21 cellular contexts compared by ENCODE assay signal in genomic region chr6:13827038-13827437, GRCh38.
"Had no signal": no experiment of that assay in that cellular context is flagged by ENCODE, and none has a peak within 500 bp of the region (broad histone marks: within the 10 kb centered on the region; RNA-seq: fewer than 3 reads in every experiment).

No MANE protein-coding gene starts in this region.

- H3K36me3 Mint-ChIP-seq: naive B cell; natural killer cell treated with Interleukin-12 subunit alpha and Interleukin-12 subunit beta and Interleukin-15 and Interleukin-18, amount 100 ng/mL, for 72 hours; stimulated activated effector memory CD8-positive, alpha-beta T cell treated with anti-CD3 and anti-CD28 coated beads, Interleukin-12 subunit alpha, Interleukin-12 subunit beta, amount 100 ng/mL, for 72 hours had no signal

- H3K9me3 Mint-ChIP-seq: natural killer cell treated with Interleukin-12 subunit alpha and Interleukin-12 subunit beta and Interleukin-15 and Interleukin-18, amount 100 ng/mL, for 72 hours; stimulated activated effector memory CD8-positive, alpha-beta T cell treated with anti-CD3 and anti-CD28 coated beads, Interleukin-12 subunit alpha, Interleukin-12 subunit beta, amount 100 ng/mL, for 72 hours had no signal

- ATAC-seq: esophagus mucosa; gastrocnemius medialis; mucosa of descending colon; natural killer cell treated with Interleukin-12 subunit alpha and Interleukin-12 subunit beta and Interleukin-15 and Interleukin-18, amount 100 ng/mL, for 72 hours; stimulated activated effector memory CD8-positive, alpha-beta T cell treated with anti-CD3 and anti-CD28 coated beads, Interleukin-12 subunit alpha, Interleukin-12 subunit beta, amount 100 ng/mL, for 72 hours had no signal

- H3K4me1 Mint-ChIP-seq: endodermal cell; mesothelial cell of epicardium; neural crest cell; stimulated activated effector memory CD8-positive, alpha-beta T cell treated with anti-CD3 and anti-CD28 coated beads, Interleukin-12 subunit alpha, Interleukin-12 subunit beta, amount 100 ng/mL, for 72 hours had no signal

- H3K4me3 Mint-ChIP-seq: endodermal cell; mesothelial cell of epicardium; natural killer cell treated with Interleukin-12 subunit alpha and Interleukin-12 subunit beta and Interleukin-15 and Interleukin-18, amount 100 ng/mL, for 72 hours; neural crest cell; stimulated activated effector memory CD8-positive, alpha-beta T cell treated with anti-CD3 and anti-CD28 coated beads, Interleukin-12 subunit alpha, Interleukin-12 subunit beta, amount 100 ng/mL, for 72 hours had no signal

- DNase-seq: cortex of kidney; effector CD8-positive, alpha-beta T cell; endodermal cell; foreskin fibroblast; gastrocnemius medialis; head of caudate nucleus; mesenchymal stem cell; mucosa of descending colon; naive B cell; sigmoid colon; stimulated activated CD4-positive, alpha-beta T cell treated with anti-CD3 and anti-CD28 coated beads, Interleukin-2, amount 100 ng/mL, for 24 hours; stimulated activated CD4-positive, alpha-beta T cell treated with anti-CD3 and anti-CD28 coated beads, Interleukin-4, amount 100 ng/mL, for 24 hours; stimulated activated naive CD4-positive, alpha-beta T cell treated with Interleukin-2 at 50 U/mL for 16 hours; stomach; thyroid gland; trophoblast cell had no signal

- H3K27ac Mint-ChIP-seq: endodermal cell; mesothelial cell of epicardium; naive B cell; stimulated activated effector memory CD8-positive, alpha-beta T cell treated with anti-CD3 and anti-CD28 coated beads, Interleukin-12 subunit alpha, Interleukin-12 subunit beta, amount 100 ng/mL, for 72 hours had no signal
